ENCODE assay signal across 10 cellular contexts in genomic region chr17:48161127-48161905, GRCh38.
"Had no signal": no experiment of that assay in that cellular context is flagged by ENCODE, and none has a peak within 500 bp of the region (broad histone marks: within the 10 kb centered on the region; RNA-seq: fewer than 3 reads in every experiment).

No MANE protein-coding gene starts in this region.

- H3K4me1 ChIP-seq: left ventricle myocardium inferior, uterus had no signal

- H3K27ac ChIP-seq: heart left ventricle, left ventricle myocardium inferior, uterus, WERI-Rb-1 had no signal

- H3K27me3 ChIP-seq: uterus had no signal

- DNase-seq: activated CD4-positive, alpha-beta T cell treated with anti-CD3 and anti-CD28 coated beads for 4 hours; activated naive CD4-positive, alpha-beta T cell treated with Interleukin-2 at 50 U/mL for 16 hours; foreskin melanocyte; heart left ventricle; kidney; left ventricle myocardium inferior; mesenchymal stem cell; uterus; WERI-Rb-1 had no signal

- H3K4me3 ChIP-seq: heart left ventricle, left ventricle myocardium inferior, uterus had no signal

- ATAC-seq: heart left ventricle had no signal

- H3K36me3 ChIP-seq: heart left ventricle, left ventricle myocardium inferior, uterus, WERI-Rb-1 had no signal

- H3K9me3 ChIP-seq: heart left ventricle, left ventricle myocardium inferior, uterus had no signal

- FAIRE-seq: colon, kidney had no signal
